In genomic region chr18:63342206-63342605, GRCh38 we compare ENCODE assay signal across 8 cellular contexts. TPM values are rescaled to one million over a fixed set of nuclear protein-coding genes. Genes with fewer than 3 reads are reported as not detected.
A peak's percentile ranks its signal among the peaks of the same experiment; 100 is the strongest.
DNase-seq lines count a peak whose midpoint lies in the region; ATAC-seq and TF ChIP-seq lines count a peak whose summit lies in the region.

No MANE protein-coding gene starts in this region.

- H3K4me2 ChIP-seq in MM.1S (ENCODE audit: low read depth, low read length) = no peak overlapping the region

- ATAC-seq in heart left ventricle (peak in 2 of 4 donors; percentile 49 to 60), GM18505 (IDR thresholded peaks at IDR 0.05; ENCODE audit: unreplicated experiment) (no peak)

- intact Hi-C loops in heart left ventricle (cut with DNase I) = loop anchor here in 9 of 10 donors (1.0 to 5.0 kb wide), 4 partner anchors 80 to 325 kb away; partner anchors contain the start of gene VPS4B (in 1 of the 9)

- H3K9me3 ChIP-seq in heart left ventricle = no peaks in the 10 kb centered on the region
- H3K9me3 ChIP-seq in right atrium auricular region = no peaks in the 10 kb centered on the region
- H3K9me3 ChIP-seq in MM.1S (replicated peaks; ENCODE audit: insufficient read depth, low read length) = no peaks in the 10 kb centered on the region
- H3K9me3 ChIP-seq in effector memory CD4-positive, alpha-beta T cell (ENCODE audit: control insufficient read depth, low read length) = no peaks in the 10 kb centered on the region

- H3F3A ChIP-seq in MM.1S (ENCODE audit: insufficient read depth, low read length) = no peaks in the 10 kb centered on the region

- H3K79me2 ChIP-seq in MM.1S (ENCODE audit: low read length) = no peaks in the 10 kb centered on the region

- H3K4me3 ChIP-seq in heart left ventricle (no peak overlapping the region), right atrium auricular region (no peak overlapping the region), MM.1S (ENCODE audit: low read length) (no peak overlapping the region), coronary artery (no peak overlapping the region)
- no peak overlapping the region for H3K4me3 ChIP-seq in effector memory CD4-positive, alpha-beta T cell (ENCODE audit: insufficient read depth, low read depth, low read length, poor library complexity, severe bottlenecking)

- H2AFZ ChIP-seq in MM.1S (ENCODE audit: low read length) = no peak overlapping the region

- WGBS in heart left ventricle, 4 donors = 24 to 39% (median 35%) methylated on average over 5 of the region's 5 CpGs

- H3K27ac ChIP-seq in heart left ventricle (no peak overlapping the region), right atrium auricular region (no peak overlapping the region), MM.1S (ENCODE audit: low read length) (no peak overlapping the region), coronary artery (no peak overlapping the region)
- H3K27ac ChIP-seq in effector memory CD4-positive, alpha-beta T cell (ENCODE audit: insufficient read depth, low read length, poor library complexity, severe bottlenecking) = no peak overlapping the region

- TF ChIP-seq POLR2A in heart left ventricle (IDR thresholded peaks at IDR 0.05) (no peak), GM18505 (IDR thresholded peaks at IDR 0.05; ENCODE audit: borderline replicate concordance, extremely low read depth, insufficient read depth, insufficient read length) (no peak)

- no peaks in the 10 kb centered on the region for H4K20me1 ChIP-seq in MM.1S (ENCODE audit: insufficient read depth, low read length)

- no peak overlapping the region for H3K9ac ChIP-seq in MM.1S (ENCODE audit: low read length)

- peaks cover 0 to 30% (median 15%) of the 10 kb centered on the region in 12 donors for H3K4me1 ChIP-seq in heart left ventricle
- peaks cover 0 to 25% of the 10 kb centered on the region in 2 donors for H3K4me1 ChIP-seq in right atrium auricular region
- no peaks in the 10 kb centered on the region for H3K4me1 ChIP-seq in MM.1S (ENCODE audit: low read length)
- no peaks in the 10 kb centered on the region for H3K4me1 ChIP-seq in effector memory CD4-positive, alpha-beta T cell (ENCODE audit: control insufficient read depth, insufficient read depth, low read length, poor library complexity, severe bottlenecking)

- H3K27me3 ChIP-seq in heart left ventricle (no peaks in the 10 kb centered on the region), right atrium auricular region (no peaks in the 10 kb centered on the region), MM.1S (replicated peaks; ENCODE audit: insufficient read depth, low read length) (no peaks in the 10 kb centered on the region)
- H3K27me3 ChIP-seq in effector memory CD4-positive, alpha-beta T cell (replicated peaks; ENCODE audit: control insufficient read depth, insufficient read depth, low read length, poor library complexity, severe bottlenecking) = no peaks in the 10 kb centered on the region

- TF ChIP-seq CTCF in heart left ventricle (IDR thresholded peaks at IDR 0.05) (peak; percentile 13 to 65 (median 45)), right atrium auricular region (IDR thresholded peaks at IDR 0.05) (peak in 1 of 2 donors; percentile 65), MM.1S (IDR thresholded peaks at IDR 0.05; ENCODE audit: low read length) (peak; percentile 29), coronary artery (IDR thresholded peaks at IDR 0.05) (no peak)

- H3K36me3 ChIP-seq in heart left ventricle (peaks cover 0 to 100% (median 95%) of the 10 kb centered on the region in 9 donors), right atrium auricular region (peaks cover 50% of the 10 kb centered on the region), MM.1S (replicated peaks; ENCODE audit: insufficient read depth, low read length) (no peaks in the 10 kb centered on the region)
- peaks cover 46% of the 10 kb centered on the region for H3K36me3 ChIP-seq in effector memory CD4-positive, alpha-beta T cell (ENCODE audit: control insufficient read depth, insufficient read depth, low read length)

- DNase-seq in heart left ventricle = peak in 2 of 5 donors; percentile 38 to 42
- no peak for DNase-seq in right atrium auricular region (ENCODE audit: low spot score)
- DNase-seq in MM.1S = no peak
- DNase-seq in activated naive CD4-positive, alpha-beta T cell treated with anti-CD3 and anti-CD28 coated beads, Interleukin-2, amount 50 U/mL, for 16 hours = peak; percentile 23
- peak; percentile 74 for DNase-seq in left kidney (ENCODE audit: low read depth, low spot score)
- no peak for DNase-seq in coronary artery (ENCODE audit: low spot score)
- no peak for DNase-seq in effector memory CD4-positive, alpha-beta T cell

- no peaks in the 10 kb centered on the region for H3K9me2 ChIP-seq in MM.1S (replicated peaks; ENCODE audit: insufficient read depth, low read length)

RNA-seq across cellular contexts. Expression of gene BCL2, which starts 22.6 kb away (rescaled TPM):
- total RNA-seq in heart left ventricle (10 to 100 TPM in 4 of 9 donors, 1 to 10 TPM in 5; 4.8 to 24.2 (median 9.1) TPM), right atrium auricular region (1 to 10 TPM; 6.5 to 8.0 TPM)
- 1 to 10 TPM; 2.9 to 4.5 TPM for polyA plus RNA-seq in heart left ventricle

RNA-seq across cellular contexts. Expression of gene KDSR, which starts 24.8 kb away (rescaled TPM):
- 10 to 100 TPM; 26.3 to 45.6 (median 41.4) TPM for total RNA-seq in heart left ventricle
- polyA plus RNA-seq in heart left ventricle = 10 to 100 TPM; 10.7 to 36.5 TPM
- 10 to 100 TPM; 32.7 to 33.8 TPM for total RNA-seq in right atrium auricular region

Comparison
In these comparisons a context has a peak if more than half of its experiments do, and no peak if none do; other contexts are left out.
1. DNase-seq: peak in activated naive CD4-positive, alpha-beta T cell treated with anti-CD3 and anti-CD28 coated beads, Interleukin-2, amount 50 U/mL, for 16 hours (single experiment) and left kidney (single experiment); none in right atrium auricular region (single experiment), MM.1S (single experiment), coronary artery (single experiment) and effector memory CD4-positive, alpha-beta T cell (0 of 3).